In genomic region chr16:81551141-81551808, GRCh38 we compare ENCODE assay signal across 9 cellular contexts.
DNase-seq lines count a peak whose midpoint lies in the region; ATAC-seq and TF ChIP-seq lines count a peak whose summit lies in the region.
"Had no signal": no experiment of that assay in that cellular context is flagged by ENCODE, and none has a peak within 500 bp of the region (broad histone marks: within the 10 kb centered on the region; RNA-seq: fewer than 3 reads in every experiment).

No MANE protein-coding gene starts in this region.

- H3K4me2 ChIP-seq in BLaER1 treated with 17β-estradiol and CSF1 and Interleukin-3, amounts not matched to agents 10 nM and 100 nM, result peak overlapping the region; percentile 33 to 84 (median 59)
- 0 out of 2 replicates have a peak overlapping the region, but pooled peaks have one; percentile 4 for H3K4me2 ChIP-seq in HCT116 (ENCODE audit: low read length)

- no peak for TF ChIP-seq EP300 in ovary (IDR thresholded peaks at IDR 0.05)

- RAD21 ChIA-PET in HCT116 (lab: Charles Lee; ENCODE audit: low non-redundant PET in 1 of 2, low total read pairs in 2 of 2, uncharacterized antibody in 2 of 2, unreplicated experiment in 2 of 2), result no interaction called here

- H2AFZ ChIP-seq in HCT116 (ENCODE audit: low read depth, low read length, poor library complexity, severe bottlenecking), result no peak overlapping the region

- H3K27me3 ChIP-seq in BLaER1 treated with 17β-estradiol and CSF1 and Interleukin-3, amounts not matched to agents 10 nM and 100 nM, result no peaks in the 10 kb centered on the region
- H3K27me3 ChIP-seq in HCT116 (ENCODE audit: insufficient read depth, low read length) (no peaks in the 10 kb centered on the region), right lobe of liver (no peaks in the 10 kb centered on the region), ovary (no peaks in the 10 kb centered on the region)

- no TSS peak for BruUV-seq in HCT116 (replicated peaks; lab: Mats Ljungman, UMichigan)

- H3K79me2 ChIP-seq in HCT116 (ENCODE audit: insufficient read depth, low read length), result peaks cover 99% of the 10 kb centered on the region

- H4K20me1 ChIP-seq in BLaER1 treated with 17β-estradiol and CSF1 and Interleukin-3, amounts not matched to agents 10 nM and 100 nM, result peaks cover 100% of the 10 kb centered on the region in 11 experiments
- peaks cover 13% of the 10 kb centered on the region; the same call in 1 of the 2 replicates for H4K20me1 ChIP-seq in HCT116 (ENCODE audit: insufficient read depth)

- H3K9me2 ChIP-seq in HCT116 (ENCODE audit: insufficient read depth), result no peaks in the 10 kb centered on the region

- H3K36me3 Mint-ChIP-seq in activated T-helper 2 cell treated with anti-CD3 and anti-CD28 coated beads, Interferon-gamma antibody, Interleukin-2, Interleukin-4, amounts not matched to agents 10 μg/mL and 5 μg/mL and 100 μg/mL, durations not matched to agents 14 hours and 24 hours and 36 hours (ENCODE audit: low read depth), result peaks cover under 1% of the 10 kb centered on the region

- no peak overlapping the region for H3K4me3 ChIP-seq in BLaER1 treated with 17β-estradiol and CSF1 and Interleukin-3, amounts not matched to agents 10 nM and 100 nM
- H3K4me3 ChIP-seq in HCT116 (replicated peaks in 1 of 2; ENCODE audit: low read depth in 1 of 2, low read length in 2 of 2) (no peak overlapping the region), right lobe of liver (no peak overlapping the region), ovary (no peak overlapping the region)

- peaks cover 12 to 53% (median 26%) of the 10 kb centered on the region in 11 experiments; a peak in 18 of 22 replicates for H3K36me3 ChIP-seq in BLaER1 treated with 17β-estradiol and CSF1 and Interleukin-3, amounts not matched to agents 10 nM and 100 nM
- no peaks in the 10 kb centered on the region for H3K36me3 ChIP-seq in HCT116 (ENCODE audit: control insufficient read depth in 1 of 2, insufficient read depth in 2 of 2, low read length in 2 of 2)
- H3K36me3 ChIP-seq in right lobe of liver, result no peaks in the 10 kb centered on the region
- H3K36me3 ChIP-seq in ovary, result no peaks in the 10 kb centered on the region

- DNase-seq in HCT116 (ENCODE audit: low read depth, low spot score) (no peak), right lobe of liver (peak in 1 of 3 donors; percentile 15), LoVo (ENCODE audit: low spot score) (no peak), ovary (no peak)
- DNase-seq in activated T-helper 2 cell treated with anti-CD3 and anti-CD28 coated beads, Interferon-gamma antibody, Interleukin-2, Interleukin-4, amounts not matched to agents 10 μg/mL and 5 μg/mL and 100 μg/mL, durations not matched to agents 14 hours and 24 hours and 36 hours (ENCODE audit: low spot score), result no peak

- H3K27me3 Mint-ChIP-seq in activated T-helper 2 cell treated with anti-CD3 and anti-CD28 coated beads, Interferon-gamma antibody, Interleukin-2, Interleukin-4, amounts not matched to agents 10 μg/mL and 5 μg/mL and 100 μg/mL, durations not matched to agents 14 hours and 24 hours and 36 hours (ENCODE audit: low read depth), result no peaks in the 10 kb centered on the region
- H3K27me3 Mint-ChIP-seq: IgD-negative memory B cell had no signal

- peak overlapping the region; percentile 66 for H3K27ac Mint-ChIP-seq in activated T-helper 2 cell treated with anti-CD3 and anti-CD28 coated beads, Interferon-gamma antibody, Interleukin-2, Interleukin-4, amounts not matched to agents 10 μg/mL and 5 μg/mL and 100 μg/mL, durations not matched to agents 14 hours and 24 hours and 36 hours

- H3K4me1 Mint-ChIP-seq in activated T-helper 2 cell treated with anti-CD3 and anti-CD28 coated beads, Interferon-gamma antibody, Interleukin-2, Interleukin-4, amounts not matched to agents 10 μg/mL and 5 μg/mL and 100 μg/mL, durations not matched to agents 14 hours and 24 hours and 36 hours (ENCODE audit: low read depth), result peaks cover 39% of the 10 kb centered on the region

- H3K9me3 Mint-ChIP-seq in activated T-helper 2 cell treated with anti-CD3 and anti-CD28 coated beads, Interferon-gamma antibody, Interleukin-2, Interleukin-4, amounts not matched to agents 10 μg/mL and 5 μg/mL and 100 μg/mL, durations not matched to agents 14 hours and 24 hours and 36 hours, result no peaks in the 10 kb centered on the region
- H3K9me3 Mint-ChIP-seq: IgD-negative memory B cell had no signal

- intact Hi-C loops in HCT116 (cut with micrococcal nuclease) (no loop called here), right lobe of liver (cut with DNase I) (no loop called here), ovary (cut with DNase I) (no loop called here)
- intact Hi-C loops in activated T-helper 2 cell treated with anti-CD3 and anti-CD28 coated beads, Interferon-gamma antibody, Interleukin-2, Interleukin-4, amounts not matched to agents 10 μg/mL and 5 μg/mL and 100 μg/mL, durations not matched to agents 14 hours and 24 hours and 36 hours (cut with micrococcal nuclease), result loop anchor here (2.0 kb wide), 1 partner anchor 18 kb away; no protein-coding TSS in a partner anchor

- no peaks in the 10 kb centered on the region for H3K9me3 ChIP-seq in BLaER1 treated with 17β-estradiol and CSF1 and Interleukin-3, amounts not matched to agents 10 nM and 100 nM (replicated peaks in 1 of 11)
- no peaks in the 10 kb centered on the region for H3K9me3 ChIP-seq in HCT116 (ENCODE audit: control insufficient read depth in 1 of 2, insufficient read depth in 1 of 2, low read depth in 1 of 2, low read length in 2 of 2)
- no peaks in the 10 kb centered on the region for H3K9me3 ChIP-seq in right lobe of liver
- no peaks in the 10 kb centered on the region for H3K9me3 ChIP-seq in ovary

- 0 out of 22 replicates have a peak overlapping the region, but pooled peaks of 1 of the 11 experiments have one; percentile 24 for H3K9ac ChIP-seq in BLaER1 treated with 17β-estradiol and CSF1 and Interleukin-3, amounts not matched to agents 10 nM and 100 nM
- H3K9ac ChIP-seq in HCT116 (ENCODE audit: low read length), result no peak overlapping the region

- POLR2A ChIA-PET in HCT116 (lab: Charles Lee), result no interaction called here

- no peak for TF ChIP-seq CTCF in HCT116 (IDR thresholded peaks at IDR 0.05 in 2 of 3, conservative IDR thresholded peaks at IDR 0.05 in 1 of 3; ENCODE audit: borderline replicate concordance in 1 of 3, insufficient read depth in 1 of 3, low read depth in 2 of 3, low read length in 2 of 3)
- TF ChIP-seq CTCF in right lobe of liver (IDR thresholded peaks at IDR 0.05), result no peak
- no peak for TF ChIP-seq CTCF in ovary (IDR thresholded peaks at IDR 0.05)

- 62% methylated on average over 4 of the region's 6 CpGs for WGBS in right lobe of liver (ENCODE audit: insufficient coverage, low coverage, low lambda C conversion rate, missing lambda C conversion rate)
- 78 to 89% (median 85%) methylated on average over 6 of the region's 6 CpGs for WGBS in ovary, 3 donors

- TF ChIP-seq RAD21 in HCT116 (IDR thresholded peaks at IDR 0.05; ENCODE audit: low read depth), result no peak

- H3K4me1 ChIP-seq in BLaER1 treated with 17β-estradiol and CSF1 and Interleukin-3, amounts not matched to agents 10 nM and 100 nM, result peaks cover 63 to 79% (median 75%) of the 10 kb centered on the region in 10 experiments
- H3K4me1 ChIP-seq in HCT116 (ENCODE audit: control insufficient read depth in 1 of 2, insufficient read depth in 2 of 2, low read length in 2 of 2) (peaks cover 15 to 71% of the 10 kb centered on the region in 2 experiments; a peak in 3 of 4 replicates), right lobe of liver (peaks cover 2 to 60% (median 35%) of the 10 kb centered on the region in 4 donors), ovary (ENCODE audit: insufficient read depth) (peaks cover 6% of the 10 kb centered on the region)

- no peak overlapping the region for H3K4me3 Mint-ChIP-seq in activated T-helper 2 cell treated with anti-CD3 and anti-CD28 coated beads, Interferon-gamma antibody, Interleukin-2, Interleukin-4, amounts not matched to agents 10 μg/mL and 5 μg/mL and 100 μg/mL, durations not matched to agents 14 hours and 24 hours and 36 hours (ENCODE audit: low read depth)

- ATAC-seq in HCT116 (no peak), right lobe of liver (peak in 1 of 4 donors; percentile 0), HG03521 (IDR thresholded peaks at IDR 0.05; ENCODE audit: unreplicated experiment) (no peak), GM21367 (IDR thresholded peaks at IDR 0.05; ENCODE audit: unreplicated experiment) (no peak)

- TF ChIP-seq POLR2A in HCT116 (IDR thresholded peaks at IDR 0.05; ENCODE audit: borderline replicate concordance, extremely low read depth, insufficient read depth, insufficient read length), result no peak
- no peak for TF ChIP-seq POLR2A in right lobe of liver (IDR thresholded peaks at IDR 0.05)
- no peak for TF ChIP-seq POLR2A in ovary (IDR thresholded peaks at IDR 0.05)

- CTCF ChIA-PET in HCT116 (lab: Charles Lee), result no interaction called here

- peak overlapping the region in 3 of 11 experiments; percentile 6 to 28 (median 25); a peak in 2 of 22 replicates for H3K27ac ChIP-seq in BLaER1 treated with 17β-estradiol and CSF1 and Interleukin-3, amounts not matched to agents 10 nM and 100 nM
- H3K27ac ChIP-seq in HCT116 (ENCODE audit: low read depth, low read length) (no peak overlapping the region), right lobe of liver (peak overlapping the region; percentile 43 to 71 (median 59)), ovary (no peak overlapping the region)

TF ChIP-seq in HCT116, 20 proteins besides CTCF, POLR2A, EP300 and RAD21:
- TF ChIP-seq EZH2 (IDR thresholded peaks at IDR 0.05), result no peak
- no peak for TF ChIP-seq CEBPB (IDR thresholded peaks at IDR 0.05; ENCODE audit: low read depth)

Comparison
In these comparisons a context has a peak if more than half of its experiments do, and no peak if none do; other contexts are left out.
1. H3K27ac ChIP-seq: peak in right lobe of liver (3 of 3); none in HCT116 (single experiment) and ovary (0 of 2).